In genomic region chr14:54671537-54671936, GRCh38 we compare ENCODE assay signal across 26 cellular contexts.
DNase-seq lines count a peak whose midpoint lies in the region; FAIRE-seq and TF ChIP-seq lines count a peak whose summit lies in the region.
"Had no signal": no experiment of that assay in that cellular context is flagged by ENCODE, and none has a peak within 500 bp of the region (broad histone marks: within the 10 kb centered on the region; RNA-seq: fewer than 3 reads in every experiment).

No MANE protein-coding gene starts in this region.

- H3K27ac Mint-ChIP-seq in H9 (no peak overlapping the region), nephron progenitor cell (no peak overlapping the region)
- H3K27ac Mint-ChIP-seq: activated B cell treated with CpG ODN at 0.5 μM for 24 hours; activated CD4-positive, alpha-beta memory T cell treated with anti-CD3 and anti-CD28 coated beads for 36 hours had no signal

- H3K56ac ChIP-seq in H9 (ENCODE audit: insufficient read length, low read depth, low read length), result no peak overlapping the region
- no peak overlapping the region for H3K56ac ChIP-seq in H1 (replicated peaks; ENCODE audit: insufficient read length, low read depth, low read length)

- H3K4ac ChIP-seq in H9 (ENCODE audit: low read depth, low read length), result no peak overlapping the region
- H3K4ac ChIP-seq in H1 (replicated peaks; ENCODE audit: insufficient read length, low read depth, low read length), result no peak overlapping the region

- H2BK15ac ChIP-seq in H9 (ENCODE audit: low read depth, low read length), result no peak overlapping the region
- no peak overlapping the region; the same call in none of the 2 replicates for H2BK15ac ChIP-seq in H1 (ENCODE audit: low read length)

- H3K18ac ChIP-seq in H9 (ENCODE audit: insufficient read length, low read depth, low read length) (peak overlapping the region; percentile 32), H1 (ENCODE audit: extremely low read depth, low read length) (no peak overlapping the region)

- peak overlapping the region; percentile 36 for H2BK12ac ChIP-seq in H9 (ENCODE audit: insufficient read length, low read depth, low read length)
- 0 out of 2 replicates have a peak overlapping the region, but pooled peaks have one; percentile 61 for H2BK12ac ChIP-seq in H1 (ENCODE audit: low read depth, low read length)

- no CpG with 5 or more reads among the region's 4 CpGs for WGBS in H9 (ENCODE audit: extremely low coverage, insufficient read length, low lambda C conversion rate)
- 93% methylated on average over 4 of the region's 4 CpGs; no CpG with 5 or more reads in 1 of the 2 experiments for WGBS in H1 (ENCODE audit: extremely low coverage in 1 of 2, insufficient coverage in 1 of 2, insufficient read length in 1 of 2, insufficient replicate concordance in 2 of 2, low coverage in 1 of 2, low lambda C conversion rate in 2 of 2, missing lambda C conversion rate in 1 of 2), 2 experiments
- WGBS in hepatocyte (ENCODE audit: low lambda C conversion rate, missing lambda C conversion rate), result 91% methylated on average over 4 of the region's 4 CpGs

- no peaks in the 10 kb centered on the region for H3K27me3 ChIP-seq in H9 (ENCODE audit: insufficient read depth, low read length)
- no peaks in the 10 kb centered on the region for H3K27me3 ChIP-seq in H1 (replicated peaks in 1 of 4; ENCODE audit: control insufficient read depth in 3 of 4, extremely low read depth in 1 of 4, insufficient read depth in 3 of 4, low read length in 3 of 4)
- H3K27me3 ChIP-seq in hepatocyte, result no peaks in the 10 kb centered on the region
- no peaks in the 10 kb centered on the region for H3K27me3 ChIP-seq in skeletal muscle tissue (ENCODE audit: control insufficient read depth in 3 of 3, insufficient read depth in 3 of 3, low read length in 3 of 3)
- H3K27me3 ChIP-seq: BLaER1 treated with 17β-estradiol and CSF1 and Interleukin-3, amounts not matched to agents 10 nM and 100 nM; brain microvascular endothelial cell; left lung had no signal

- no peak overlapping the region for H2BK120ac ChIP-seq in H9 (ENCODE audit: low read depth, low read length, poor library complexity, severe bottlenecking)
- H2BK120ac ChIP-seq in H1 (replicated peaks; ENCODE audit: low read depth, low read length), result no peak overlapping the region

- DNase-seq in H9 (no peak), H1 (ENCODE audit: low read depth in 1 of 2, low spot score in 2 of 2) (no peak), hepatocyte (ENCODE audit: low spot score) (no peak), nephron progenitor cell (no peak), kidney glomerular epithelial cell (lab: John Stamatoyannopoulos, UW) (no peak), NCI-H69 (lab: John Stamatoyannopoulos, UW) (no peak), GM20000 (ENCODE audit: low spot score) (no peak)
- DNase-seq: activated B cell treated with CpG ODN at 0.5 μM for 24 hours; activated CD4-positive, alpha-beta memory T cell treated with anti-CD3 and anti-CD28 coated beads for 36 hours; activated effector memory CD4-positive, alpha-beta T cell treated with Interleukin-2 at 50 U/mL for 16 hours; brain microvascular endothelial cell; Calu3; left lung; NCI-H1694; NCI-H2171; NCI-H524; RPMI8226; stimulated activated CD4-positive, alpha-beta T cell treated with anti-CD3 and anti-CD28 coated beads, Interleukin-12 subunit alpha, Interleukin-12 subunit beta, amount 100 ng/mL, for 4 hours; stimulated activated CD4-positive, alpha-beta T cell treated with anti-CD3 and anti-CD28 coated beads, Interleukin-4, amount 100 ng/mL, for 4 hours; stimulated activated naive CD8-positive, alpha-beta T cell treated with anti-CD3 and anti-CD28 coated beads, Interleukin-15, Interleukin-2, amounts not matched to agents 100 U/mL and 50 U/mL, for 24 hours; T-helper 9 cell had no signal

- no peak overlapping the region for H3T11ph ChIP-seq in H9 (ENCODE audit: low read length)

- H3K9ac ChIP-seq in H9 (ENCODE audit: extremely low read depth, insufficient read length, low read length), result no peak overlapping the region
- H3K9ac ChIP-seq in H1 (replicated peaks in 1 of 4; ENCODE audit: extremely low read depth in 1 of 4, low read depth in 3 of 4, low read length in 3 of 4), result no peak overlapping the region
- H3K9ac ChIP-seq in skeletal muscle tissue (ENCODE audit: low read depth in 1 of 3, low read length in 3 of 3), result peak overlapping the region in 2 of 3 donors; percentile 26 to 47
- H3K9ac ChIP-seq: BLaER1 treated with 17β-estradiol and CSF1 and Interleukin-3, amounts not matched to agents 10 nM and 100 nM had no signal

- no peaks in the 10 kb centered on the region for H3K9me2 ChIP-seq in hepatocyte (replicated peaks; ENCODE audit: insufficient read depth)

- no peaks in the 10 kb centered on the region for H3K27me3 Mint-ChIP-seq in H9 (ENCODE audit: low read depth)
- peaks cover 4% of the 10 kb centered on the region for H3K27me3 Mint-ChIP-seq in nephron progenitor cell (ENCODE audit: low read depth, poor library complexity)
- H3K27me3 Mint-ChIP-seq: activated B cell treated with CpG ODN at 0.5 μM for 24 hours, IgD-negative memory B cell had no signal

- no peak overlapping the region for H3K4me3 Mint-ChIP-seq in H9
- no peak overlapping the region for H3K4me3 Mint-ChIP-seq in nephron progenitor cell
- H3K4me3 Mint-ChIP-seq: activated B cell treated with CpG ODN at 0.5 μM for 24 hours; activated CD4-positive, alpha-beta memory T cell treated with anti-CD3 and anti-CD28 coated beads for 36 hours; type B pancreatic cell had no signal

- H3K14ac ChIP-seq in H9 (ENCODE audit: insufficient read depth, low read length) (no peak overlapping the region), H1 (ENCODE audit: insufficient read length) (no peak overlapping the region)

- no peak for FAIRE-seq in H1 (lab: Jason Lieb, UNC)
- FAIRE-seq: endometrium had no signal

- no peak overlapping the region for H2BK5ac ChIP-seq in H9 (ENCODE audit: insufficient read length, low read length)
- 0 out of 2 replicates have a peak overlapping the region, but pooled peaks have one; percentile 2 for H2BK5ac ChIP-seq in H1 (ENCODE audit: low read depth, low read length)

- no peak overlapping the region for H4K8ac ChIP-seq in H9 (replicated peaks; ENCODE audit: insufficient read length, low read depth, low read length)
- no peak overlapping the region for H4K8ac ChIP-seq in H1 (ENCODE audit: extremely low read depth, insufficient read depth, low read length)

- H2AFZ ChIP-seq in H9 (ENCODE audit: low read length) (no peak overlapping the region), H1 (ENCODE audit: low read length) (no peak overlapping the region), hepatocyte (no peak overlapping the region)

- no peak overlapping the region for H3K4me3 ChIP-seq in H1 (ENCODE audit: extremely low read depth in 1 of 4, insufficient read depth in 2 of 4, low read depth in 3 of 4, low read length in 4 of 4)
- H3K4me3 ChIP-seq in hepatocyte, result no peak overlapping the region
- H3K4me3 ChIP-seq in skeletal muscle tissue (ENCODE audit: low read length in 3 of 3), result peak overlapping the region in 1 of 3 donors; percentile 1
- H3K4me3 ChIP-seq: BLaER1 treated with 17β-estradiol and CSF1 and Interleukin-3, amounts not matched to agents 10 nM and 100 nM; left lung had no signal

- TF ChIP-seq POLR2A in H1 (IDR thresholded peaks at IDR 0.05; ENCODE audit: control extremely low read depth in 1 of 2, low read depth in 2 of 2, low read length in 2 of 2), result no peak

- H3K36me3 ChIP-seq in H1 (ENCODE audit: control insufficient read depth in 2 of 4, insufficient read depth in 4 of 4, low read length in 3 of 4) (no peaks in the 10 kb centered on the region), hepatocyte (replicated peaks; ENCODE audit: insufficient read depth, low read depth) (no peaks in the 10 kb centered on the region), skeletal muscle tissue (ENCODE audit: control insufficient read depth in 3 of 3, insufficient read depth in 3 of 3, low read length in 3 of 3) (no peaks in the 10 kb centered on the region)
- H3K36me3 ChIP-seq: brain microvascular endothelial cell, left lung had no signal

- POLR2A ChIA-PET in H1 (lab: Charles Lee; ENCODE audit: partially characterized antibody), result interaction anchor here (1.3 to 1.6 kb wide), 2 partner anchors 19 to 105 kb away, joined by 3 to 5 read pairs; partner anchors contain the start of gene SAMD4A

- H2BK20ac ChIP-seq in H9 (ENCODE audit: low read depth, low read length, poor library complexity, severe bottlenecking), result no peak overlapping the region
- H2BK20ac ChIP-seq in H1 (ENCODE audit: low read length), result 0 out of 2 replicates have a peak overlapping the region, but pooled peaks have one; percentile 23

- CTCF ChIA-PET in H1 (lab: Charles Lee; ENCODE audit: partially characterized antibody), result interaction anchor here (1.6 to 4.9 kb wide), 6 partner anchors 9 to 125 kb away, joined by 3 to 19 read pairs (median 11); no protein-coding TSS in a partner anchor

- no peak for TF ChIP-seq EP300 in H1 (IDR thresholded peaks at IDR 0.05; ENCODE audit: borderline replicate concordance in 1 of 2, low read depth in 2 of 2, low read length in 2 of 2)

- no peaks in the 10 kb centered on the region for H3K79me1 ChIP-seq in H9 (ENCODE audit: insufficient read depth, low read depth, low read length, poor library complexity, severe bottlenecking)
- peaks cover 3% of the 10 kb centered on the region; the same call in 1 of the 2 replicates for H3K79me1 ChIP-seq in H1 (ENCODE audit: low read depth, low read length)

- no peaks in the 10 kb centered on the region for H4K20me1 ChIP-seq in H9 (ENCODE audit: control insufficient read depth, insufficient read depth, insufficient read length)
- no peaks in the 10 kb centered on the region for H4K20me1 ChIP-seq in H1 (replicated peaks in 1 of 2; ENCODE audit: control insufficient read depth in 1 of 2, insufficient read depth in 2 of 2, low read length in 2 of 2)
- no peaks in the 10 kb centered on the region for H4K20me1 ChIP-seq in hepatocyte (ENCODE audit: insufficient read depth, poor library complexity, severe bottlenecking)

- H4K91ac ChIP-seq in H9 (ENCODE audit: insufficient read length, low read depth, low read length) (peak overlapping the region; percentile 58), H1 (replicated peaks; ENCODE audit: insufficient read length, low read length) (peak overlapping the region; percentile 56)

- H3K9me3 ChIP-seq in H9 (ENCODE audit: control insufficient read depth, low read depth, low read length) (no peaks in the 10 kb centered on the region), H1 (ENCODE audit: insufficient read depth in 2 of 2, low read depth in 1 of 2, low read length in 1 of 2) (no peaks in the 10 kb centered on the region), hepatocyte (ENCODE audit: low read depth) (no peaks in the 10 kb centered on the region), skeletal muscle tissue (ENCODE audit: control insufficient read depth in 3 of 3, low read length in 3 of 3) (no peaks in the 10 kb centered on the region)
- H3K9me3 ChIP-seq: BLaER1 treated with 17β-estradiol and CSF1 and Interleukin-3, amounts not matched to agents 10 nM and 100 nM; left lung had no signal

- TF ChIP-seq CTCF in H9 (conservative IDR thresholded peaks at IDR 0.05) (no peak), H1 (IDR thresholded peaks at IDR 0.05; ENCODE audit: control extremely low read depth in 1 of 3, insufficient read depth in 1 of 3, low read depth in 1 of 3, low read length in 3 of 3) (no peak), hepatocyte (IDR thresholded peaks at IDR 0.05; ENCODE audit: poor library complexity) (no peak), nephron progenitor cell (IDR thresholded peaks at IDR 0.05) (no peak), GM20000 (IDR thresholded peaks at IDR 0.05; ENCODE audit: extremely low read depth, missing control alignments) (no peak)

- no peaks in the 10 kb centered on the region; the same call in 1 of the 2 replicates for H3K79me2 ChIP-seq in H9 (ENCODE audit: insufficient read depth, low read length)
- H3K79me2 ChIP-seq in H1 (ENCODE audit: control insufficient read depth in 1 of 2, insufficient read depth in 2 of 2, low read length in 2 of 2), result no peaks in the 10 kb centered on the region
- peaks cover 17% of the 10 kb centered on the region for H3K79me2 ChIP-seq in hepatocyte

- H3K4me1 ChIP-seq in H9 (ENCODE audit: insufficient read depth, low read length) (peaks cover 15% of the 10 kb centered on the region), H1 (replicated peaks in 1 of 4; ENCODE audit: control insufficient read depth in 3 of 4, insufficient read depth in 4 of 4, low read length in 3 of 4) (peaks cover 8 to 22% (median 13%) of the 10 kb centered on the region in 4 experiments), hepatocyte (ENCODE audit: insufficient read depth) (peaks cover 18% of the 10 kb centered on the region), skeletal muscle tissue (ENCODE audit: control insufficient read depth in 3 of 3, insufficient read depth in 3 of 3, low read length in 3 of 3) (peaks cover 81 to 92% (median 91%) of the 10 kb centered on the region in 3 donors)
- H3K4me1 ChIP-seq: left lung had no signal

- no peak for TF ChIP-seq RAD21 in H1 (IDR thresholded peaks at IDR 0.05 in 1 of 2, conservative IDR thresholded peaks at IDR 0.05 in 1 of 2; ENCODE audit: low read depth in 2 of 2, low read length in 2 of 2)

- no peak overlapping the region for H3K23ac ChIP-seq in H9 (ENCODE audit: insufficient read length, low read depth, low read length)
- H3K23ac ChIP-seq in H1 (ENCODE audit: insufficient read length), result no peak overlapping the region

- H3K23me2 ChIP-seq in H9 (ENCODE audit: insufficient read length, low read depth, low read length, poor library complexity, severe bottlenecking) (no peaks in the 10 kb centered on the region), H1 (ENCODE audit: low read depth, low read length) (no peaks in the 10 kb centered on the region)

- H3K36me3 Mint-ChIP-seq in H9 (ENCODE audit: insufficient read depth in 1 of 3, low read depth in 3 of 3), result no peaks in the 10 kb centered on the region
- H3K36me3 Mint-ChIP-seq in nephron progenitor cell (ENCODE audit: low read depth), result no peaks in the 10 kb centered on the region
- H3K36me3 Mint-ChIP-seq: activated CD4-positive, alpha-beta memory T cell treated with anti-CD3 and anti-CD28 coated beads for 36 hours; type B pancreatic cell had no signal

- H3K27ac ChIP-seq in H9 (ENCODE audit: insufficient read length, low read depth, low read length) (no peak overlapping the region), H1 (ENCODE audit: low read depth, low read length) (no peak overlapping the region), hepatocyte (peak overlapping the region; percentile 81), skeletal muscle tissue (ENCODE audit: low read depth, low read length) (peak overlapping the region; percentile 79)
- H3K27ac ChIP-seq: BLaER1 treated with 17β-estradiol and CSF1 and Interleukin-3, amounts not matched to agents 10 nM and 100 nM; brain microvascular endothelial cell; left lung had no signal

- no peaks in the 10 kb centered on the region for H3K9me3 Mint-ChIP-seq in H9
- H3K9me3 Mint-ChIP-seq in nephron progenitor cell, result no peaks in the 10 kb centered on the region
- H3K9me3 Mint-ChIP-seq: activated B cell treated with CpG ODN at 0.5 μM for 24 hours; activated CD4-positive, alpha-beta memory T cell treated with anti-CD3 and anti-CD28 coated beads for 36 hours; IgD-negative memory B cell; type B pancreatic cell had no signal

- H4K5ac ChIP-seq in H9 (ENCODE audit: insufficient read length, low read depth, low read length) (no peak overlapping the region), H1 (ENCODE audit: insufficient read length, low read depth, low read length) (no peak overlapping the region)

- H2AK5ac ChIP-seq in H9 (ENCODE audit: insufficient read length, low read length) (peak overlapping the region; percentile 51), H1 (ENCODE audit: low read depth, low read length) (peak overlapping the region; percentile 58; the same call in 1 of the 2 replicates)

- H3K4me1 Mint-ChIP-seq in H9 (peaks cover 42 to 56% of the 10 kb centered on the region in 2 experiments), nephron progenitor cell (peaks cover 65% of the 10 kb centered on the region)
- H3K4me1 Mint-ChIP-seq: activated B cell treated with CpG ODN at 0.5 μM for 24 hours had no signal

- H3K4me2 ChIP-seq in H9 (ENCODE audit: insufficient read depth, insufficient read length, low read length), result no peak overlapping the region
- H3K4me2 ChIP-seq in H1 (ENCODE audit: insufficient read depth in 1 of 2, low read depth in 2 of 2, low read length in 2 of 2), result no peak overlapping the region
- no peak overlapping the region for H3K4me2 ChIP-seq in hepatocyte

Comparison
In these comparisons a context has a peak if more than half of its experiments do, and no peak if none do; other contexts are left out.
1. H3K27ac ChIP-seq: peak in hepatocyte (single experiment) and skeletal muscle tissue (single experiment); none in H9 (single experiment) and H1 (single experiment).
2. H3K9ac ChIP-seq: peak in skeletal muscle tissue (2 of 3); none in H9 (single experiment) and H1 (0 of 4).